ENCODE assay signal across 1 cellular context in the genomic region with DNA sequence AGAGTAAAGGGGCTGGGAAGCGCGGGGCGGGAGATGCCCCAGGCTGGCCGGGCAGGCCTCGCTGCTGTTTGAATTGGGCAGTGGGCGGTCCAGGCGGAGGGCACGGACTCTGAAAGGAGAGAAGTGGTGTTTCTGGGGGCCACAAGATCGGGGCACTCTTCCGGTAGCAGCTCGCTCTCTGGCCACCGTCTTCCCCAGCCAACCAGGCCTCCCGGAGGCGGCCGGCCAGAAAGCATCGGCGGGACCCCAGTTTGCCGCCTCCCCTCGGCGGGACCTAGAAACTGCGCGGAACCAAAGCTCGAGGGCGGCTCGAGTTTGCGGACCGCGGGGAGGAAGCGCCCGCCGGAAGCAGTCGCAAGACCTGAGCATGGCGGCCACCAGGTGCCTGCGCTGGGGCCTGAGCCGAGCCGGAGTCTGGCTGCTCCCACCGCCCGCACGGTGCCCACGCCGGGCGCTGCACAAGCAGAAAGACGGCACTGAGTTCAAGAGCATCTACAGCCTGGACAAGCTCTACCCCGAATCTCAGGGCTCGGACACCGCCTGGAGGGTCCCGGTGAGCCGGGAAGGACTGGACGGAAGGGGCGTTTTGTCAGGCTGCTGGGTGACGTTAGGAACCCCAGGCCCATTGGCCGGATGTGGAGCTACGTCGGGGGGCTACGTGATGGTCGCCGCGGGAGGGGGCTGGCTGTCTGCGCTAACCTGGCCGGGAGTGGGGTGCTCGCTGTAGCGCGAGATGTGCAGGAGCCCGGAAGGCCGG.
TF ChIP-seq lines count a peak whose summit lies in the region.

Gene MRPL58 (plus strand): TSS at position 351 of the 757 bp plus-strand sequence. CDS start 17 bp downstream, at position 368.

TF ChIP-seq in K562, 482 proteins besides CTCF, POLR2A, EP300 and RAD21 (continued from another document and continues in another):
- TF ChIP-seq, protein P1, sequence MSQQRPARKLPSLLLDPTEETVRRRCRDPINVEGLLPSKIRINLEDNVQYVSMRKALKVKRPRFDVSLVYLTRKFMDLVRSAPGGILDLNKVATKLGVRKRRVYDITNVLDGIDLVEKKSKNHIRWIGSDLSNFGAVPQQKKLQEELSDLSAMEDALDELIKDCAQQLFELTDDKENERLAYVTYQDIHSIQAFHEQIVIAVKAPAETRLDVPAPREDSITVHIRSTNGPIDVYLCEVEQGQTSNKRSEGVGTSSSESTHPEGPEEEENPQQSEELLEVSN (IDR thresholded peaks at IDR 0.05; ENCODE audit: borderline replicate concordance in 1 of 2, extremely low read depth in 1 of 2, insufficient read depth in 1 of 2, insufficient read length in 1 of 2, low read depth in 1 of 2, low read length in 1 of 2, poor library complexity in 1 of 2, severe bottlenecking in 1 of 2), result peak; percentile 46 to 78
- TF ChIP-seq JUND (IDR thresholded peaks at IDR 0.05; ENCODE audit: borderline replicate concordance, low read depth, low read length), result peak; percentile 55
- no peak for TF ChIP-seq JUND (tag; IDR thresholded peaks at IDR 0.05; ENCODE audit: borderline replicate concordance, low read depth, low read length)
- TF ChIP-seq U2AF2 (optimal IDR thresholded peaks at IDR 0.05; ENCODE audit: low read depth, low read length), result no peak
- TF ChIP-seq, protein P2, sequence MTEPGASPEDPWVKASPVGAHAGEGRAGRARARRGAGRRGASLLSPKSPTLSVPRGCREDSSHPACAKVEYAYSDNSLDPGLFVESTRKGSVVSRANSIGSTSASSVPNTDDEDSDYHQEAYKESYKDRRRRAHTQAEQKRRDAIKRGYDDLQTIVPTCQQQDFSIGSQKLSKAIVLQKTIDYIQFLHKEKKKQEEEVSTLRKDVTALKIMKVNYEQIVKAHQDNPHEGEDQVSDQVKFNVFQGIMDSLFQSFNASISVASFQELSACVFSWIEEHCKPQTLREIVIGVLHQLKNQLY (CRISPR knock-in tag; conservative IDR thresholded peaks at IDR 0.05), result no peak
- 0 out of 2 replicates have a peak, but pooled peaks have one; percentile 7 for TF ChIP-seq NFE2 (IDR thresholded peaks at IDR 0.05; ENCODE audit: low read depth)
- TF ChIP-seq, protein P3, sequence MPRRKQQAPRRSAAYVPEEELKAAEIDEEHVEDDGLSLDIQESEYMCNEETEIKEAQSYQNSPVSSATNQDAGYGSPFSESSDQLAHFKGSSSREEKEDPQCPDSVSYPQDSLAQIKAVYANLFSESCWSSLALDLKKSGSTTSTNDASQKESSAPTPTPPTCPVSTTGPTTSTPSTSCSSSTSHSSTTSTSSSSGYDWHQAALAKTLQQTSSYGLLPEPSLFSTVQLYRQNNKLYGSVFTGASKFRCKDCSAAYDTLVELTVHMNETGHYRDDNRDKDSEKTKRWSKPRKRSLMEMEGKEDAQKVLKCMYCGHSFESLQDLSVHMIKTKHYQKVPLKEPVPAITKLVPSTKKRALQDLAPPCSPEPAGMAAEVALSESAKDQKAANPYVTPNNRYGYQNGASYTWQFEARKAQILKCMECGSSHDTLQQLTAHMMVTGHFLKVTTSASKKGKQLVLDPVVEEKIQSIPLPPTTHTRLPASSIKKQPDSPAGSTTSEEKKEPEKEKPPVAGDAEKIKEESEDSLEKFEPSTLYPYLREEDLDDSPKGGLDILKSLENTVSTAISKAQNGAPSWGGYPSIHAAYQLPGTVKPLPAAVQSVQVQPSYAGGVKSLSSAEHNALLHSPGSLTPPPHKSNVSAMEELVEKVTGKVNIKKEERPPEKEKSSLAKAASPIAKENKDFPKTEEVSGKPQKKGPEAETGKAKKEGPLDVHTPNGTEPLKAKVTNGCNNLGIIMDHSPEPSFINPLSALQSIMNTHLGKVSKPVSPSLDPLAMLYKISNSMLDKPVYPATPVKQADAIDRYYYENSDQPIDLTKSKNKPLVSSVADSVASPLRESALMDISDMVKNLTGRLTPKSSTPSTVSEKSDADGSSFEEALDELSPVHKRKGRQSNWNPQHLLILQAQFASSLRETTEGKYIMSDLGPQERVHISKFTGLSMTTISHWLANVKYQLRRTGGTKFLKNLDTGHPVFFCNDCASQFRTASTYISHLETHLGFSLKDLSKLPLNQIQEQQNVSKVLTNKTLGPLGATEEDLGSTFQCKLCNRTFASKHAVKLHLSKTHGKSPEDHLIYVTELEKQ (CRISPR knock-in tag; IDR thresholded peaks at IDR 0.05), result no peak
- TF ChIP-seq TAF9B (IDR thresholded peaks at IDR 0.05; ENCODE audit: partially characterized antibody), result peak; percentile 97
- peak; percentile 95 for TF ChIP-seq SIN3B (IDR thresholded peaks at IDR 0.05; ENCODE audit: low read depth)
- no peak for TF ChIP-seq CHD1 (IDR thresholded peaks at IDR 0.05; ENCODE audit: low read length)
- TF ChIP-seq ZNF12 (CRISPR knock-in tag; IDR thresholded peaks at IDR 0.05), result no peak
- no peak for TF ChIP-seq CBFA2T2 (conservative IDR thresholded peaks at IDR 0.05)
- TF ChIP-seq HNRNPK (IDR thresholded peaks at IDR 0.05; ENCODE audit: low read depth, low read length, poor library complexity, severe bottlenecking), result no peak
- peak; percentile 73 for TF ChIP-seq MXD1 (CRISPR knock-in tag; IDR thresholded peaks at IDR 0.05; ENCODE audit: borderline replicate concordance, poor library complexity, severe bottlenecking)
- peak; percentile 63; the same call in 1 of the 2 replicates for TF ChIP-seq CBX5 (IDR thresholded peaks at IDR 0.05; ENCODE audit: borderline replicate concordance, low read depth)
- TF ChIP-seq CBFB (CRISPR knock-in tag; IDR thresholded peaks at IDR 0.05), result no peak; the same call in 1 of the 2 replicates
- TF ChIP-seq, protein P4, sequence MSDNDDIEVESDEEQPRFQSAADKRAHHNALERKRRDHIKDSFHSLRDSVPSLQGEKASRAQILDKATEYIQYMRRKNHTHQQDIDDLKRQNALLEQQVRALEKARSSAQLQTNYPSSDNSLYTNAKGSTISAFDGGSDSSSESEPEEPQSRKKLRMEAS (CRISPR knock-in tag; IDR thresholded peaks at IDR 0.05), result peak; percentile 85
- TF ChIP-seq RBM14 (IDR thresholded peaks at IDR 0.05; ENCODE audit: borderline replicate concordance, insufficient read depth, low read depth, low read length), result 0 out of 2 replicates have a peak, but pooled peaks have one; percentile 43
- TF ChIP-seq NR3C1 (CRISPR knock-in tag; IDR thresholded peaks at IDR 0.05), result peak; percentile 72; the same call in 1 of the 2 replicates
- TF ChIP-seq PHF21A (IDR thresholded peaks at IDR 0.05; ENCODE audit: borderline replicate concordance, low read depth), result 0 out of 2 replicates have a peak, but pooled peaks have one; percentile 46
- peak; percentile 79 for TF ChIP-seq CXXC5 (CRISPR knock-in tag; IDR thresholded peaks at IDR 0.05)
- TF ChIP-seq, protein P5, sequence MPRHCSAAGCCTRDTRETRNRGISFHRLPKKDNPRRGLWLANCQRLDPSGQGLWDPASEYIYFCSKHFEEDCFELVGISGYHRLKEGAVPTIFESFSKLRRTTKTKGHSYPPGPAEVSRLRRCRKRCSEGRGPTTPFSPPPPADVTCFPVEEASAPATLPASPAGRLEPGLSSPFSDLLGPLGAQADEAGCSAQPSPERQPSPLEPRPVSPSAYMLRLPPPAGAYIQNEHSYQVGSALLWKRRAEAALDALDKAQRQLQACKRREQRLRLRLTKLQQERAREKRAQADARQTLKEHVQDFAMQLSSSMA (CRISPR knock-in tag; IDR thresholded peaks at IDR 0.05), result peak; percentile 25; the same call in 1 of the 2 replicates
- TF ChIP-seq GTF2E2 (tag; IDR thresholded peaks at IDR 0.05), result peak; percentile 99
- TF ChIP-seq RFX7 (CRISPR knock-in tag; IDR thresholded peaks at IDR 0.05), result no peak
- TF ChIP-seq, protein P6, sequence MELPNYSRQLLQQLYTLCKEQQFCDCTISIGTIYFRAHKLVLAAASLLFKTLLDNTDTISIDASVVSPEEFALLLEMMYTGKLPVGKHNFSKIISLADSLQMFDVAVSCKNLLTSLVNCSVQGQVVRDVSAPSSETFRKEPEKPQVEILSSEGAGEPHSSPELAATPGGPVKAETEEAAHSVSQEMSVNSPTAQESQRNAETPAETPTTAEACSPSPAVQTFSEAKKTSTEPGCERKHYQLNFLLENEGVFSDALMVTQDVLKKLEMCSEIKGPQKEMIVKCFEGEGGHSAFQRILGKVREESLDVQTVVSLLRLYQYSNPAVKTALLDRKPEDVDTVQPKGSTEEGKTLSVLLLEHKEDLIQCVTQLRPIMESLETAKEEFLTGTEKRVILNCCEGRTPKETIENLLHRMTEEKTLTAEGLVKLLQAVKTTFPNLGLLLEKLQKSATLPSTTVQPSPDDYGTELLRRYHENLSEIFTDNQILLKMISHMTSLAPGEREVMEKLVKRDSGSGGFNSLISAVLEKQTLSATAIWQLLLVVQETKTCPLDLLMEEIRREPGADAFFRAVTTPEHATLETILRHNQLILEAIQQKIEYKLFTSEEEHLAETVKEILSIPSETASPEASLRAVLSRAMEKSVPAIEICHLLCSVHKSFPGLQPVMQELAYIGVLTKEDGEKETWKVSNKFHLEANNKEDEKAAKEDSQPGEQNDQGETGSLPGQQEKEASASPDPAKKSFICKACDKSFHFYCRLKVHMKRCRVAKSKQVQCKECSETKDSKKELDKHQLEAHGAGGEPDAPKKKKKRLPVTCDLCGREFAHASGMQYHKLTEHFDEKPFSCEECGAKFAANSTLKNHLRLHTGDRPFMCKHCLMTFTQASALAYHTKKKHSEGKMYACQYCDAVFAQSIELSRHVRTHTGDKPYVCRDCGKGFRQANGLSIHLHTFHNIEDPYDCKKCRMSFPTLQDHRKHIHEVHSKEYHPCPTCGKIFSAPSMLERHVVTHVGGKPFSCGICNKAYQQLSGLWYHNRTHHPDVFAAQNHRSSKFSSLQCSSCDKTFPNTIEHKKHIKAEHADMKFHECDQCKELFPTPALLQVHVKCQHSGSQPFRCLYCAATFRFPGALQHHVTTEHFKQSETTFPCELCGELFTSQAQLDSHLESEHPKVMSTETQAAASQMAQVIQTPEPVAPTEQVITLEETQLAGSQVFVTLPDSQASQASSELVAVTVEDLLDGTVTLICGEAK (IDR thresholded peaks at IDR 0.05), result peak; percentile 97
- TF ChIP-seq, protein P6 (CRISPR knock-in tag; IDR thresholded peaks at IDR 0.05), result no peak
- TF ChIP-seq TEAD1 (CRISPR knock-in tag; IDR thresholded peaks at IDR 0.05), result peak; percentile 69 to 82; a peak in 2 of 4 replicates
- peak; percentile 66; the same call in 1 of the 2 replicates for TF ChIP-seq ESRRA (IDR thresholded peaks at IDR 0.05; ENCODE audit: borderline replicate concordance, low read depth)
- TF ChIP-seq NEUROD1 (IDR thresholded peaks at IDR 0.05; ENCODE audit: borderline replicate concordance, low read depth, low read length, partially characterized antibody), result peak; percentile 61
- TF ChIP-seq ZNF707 (CRISPR knock-in tag; conservative IDR thresholded peaks at IDR 0.05), result no peak
- TF ChIP-seq NFE2L1 (tag; IDR thresholded peaks at IDR 0.05; ENCODE audit: borderline replicate concordance, low read depth), result no peak
- TF ChIP-seq ZBTB1 (CRISPR knock-in tag; IDR thresholded peaks at IDR 0.05; ENCODE audit: borderline replicate concordance, low read depth), result no peak
- TF ChIP-seq E2F5 (CRISPR knock-in tag; IDR thresholded peaks at IDR 0.05), result peak; percentile 77
- TF ChIP-seq ZNF766 (CRISPR knock-in tag; conservative IDR thresholded peaks at IDR 0.05), result peak; percentile 73; the same call in 1 of the 2 replicates
- TF ChIP-seq, protein P7, sequence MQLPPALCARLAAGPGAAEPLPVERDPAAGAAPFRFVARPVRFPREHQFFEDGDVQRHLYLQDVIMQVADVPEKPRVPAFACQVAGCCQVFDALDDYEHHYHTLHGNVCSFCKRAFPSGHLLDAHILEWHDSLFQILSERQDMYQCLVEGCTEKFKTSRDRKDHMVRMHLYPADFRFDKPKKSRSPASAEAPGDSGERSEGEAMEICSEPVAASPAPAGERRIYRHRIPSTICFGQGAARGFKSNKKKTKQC (CRISPR knock-in tag; IDR thresholded peaks at IDR 0.05), result peak; percentile 81; the same call in 1 of the 2 replicates
- TF ChIP-seq ZNF239 (CRISPR knock-in tag; IDR thresholded peaks at IDR 0.05), result peak; percentile 26; the same call in 1 of the 2 replicates
